In the genomic region with DNA sequence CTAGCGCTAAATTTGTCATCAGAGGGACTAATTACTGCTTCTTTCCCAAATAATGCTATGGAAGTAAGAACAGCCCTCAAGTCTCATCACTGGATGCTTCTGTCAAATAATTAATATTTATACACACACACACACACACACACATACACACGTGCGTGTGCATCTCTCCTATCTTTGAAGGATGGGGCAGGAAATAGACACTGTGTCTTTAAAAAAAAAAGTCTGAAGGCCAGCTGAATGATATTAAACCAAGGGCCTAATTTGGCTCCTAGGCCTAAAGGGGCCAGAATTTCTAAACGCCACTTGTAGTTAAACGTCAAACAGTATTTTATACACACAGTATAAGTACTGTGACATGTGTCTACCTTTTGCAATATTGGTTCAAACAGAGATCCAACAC, we compare ENCODE assay signal across 20 cellular contexts. TPM values are rescaled to one million over a fixed set of nuclear protein-coding genes. Genes with fewer than 3 reads are reported as not detected.
A peak's percentile ranks its signal among the peaks of the same experiment; 100 is the strongest.
DNase-seq lines count a peak whose midpoint lies in the region; ATAC-seq and TF ChIP-seq lines count a peak whose summit lies in the region.
"Had no signal": no experiment of that assay in that cellular context is flagged by ENCODE, and none has a peak within 500 bp of the region (broad histone marks: within the 10 kb centered on the region; RNA-seq: fewer than 3 reads in every experiment).

No MANE protein-coding gene starts in this region.

- no peak for DNase-seq in CD4-positive, CD25-positive, alpha-beta regulatory T cell
- DNase-seq in DMS114 treated with DMSO at 0.1 percent for 48 hours (lab: John Stamatoyannopoulos, UW; ENCODE audit: unreplicated experiment) (peak; percentile 42), OCI-M1 (lab: John Stamatoyannopoulos, UW) (peak; percentile 10), fibroblast of gingiva (ENCODE audit: low read depth) (peak; percentile 9), MM.1S (no peak), NCI-H1092 treated with DMSO at 0.1 percent for 48 hours (lab: John Stamatoyannopoulos, UW) (no peak), medulla oblongata (ENCODE audit: extremely low spot score) (no peak)
- DNase-seq: activated effector memory CD4-positive, alpha-beta T cell treated with anti-CD3 and anti-CD28 coated beads, Interleukin-2, amount 50 U/mL, for 16 hours; amygdala; central memory CD4-positive, alpha-beta T cell; effector CD4-positive, alpha-beta T cell; esophagus squamous epithelium; head of caudate nucleus; Kasumi-1; NCI-H1436 treated with DMSO at 0.1 percent for 48 hours; posterior cingulate gyrus; stimulated activated CD4-positive, alpha-beta T cell treated with anti-CD3 and anti-CD28 coated beads, Interleukin-2, amount 100 ng/mL, for 48 hours; substantia nigra had no signal

- H3K9me2 ChIP-seq in MM.1S (replicated peaks; ENCODE audit: insufficient read depth, low read length): no peaks in the 10 kb centered on the region

- H3F3A ChIP-seq in MM.1S (ENCODE audit: insufficient read depth, low read length): peaks cover 11% of the 10 kb centered on the region

- peak overlapping the region in 3 of 4 donors; percentile 25 to 66 (median 42) for H3K4me3 Mint-ChIP-seq in CD4-positive, CD25-positive, alpha-beta regulatory T cell
- H3K4me3 Mint-ChIP-seq: WTC11 had no signal

- no peak overlapping the region for H2AFZ ChIP-seq in MM.1S (ENCODE audit: low read length)

- H3K27ac Mint-ChIP-seq in CD4-positive, CD25-positive, alpha-beta regulatory T cell: no peak overlapping the region
- H3K27ac Mint-ChIP-seq: WTC11 had no signal

- ATAC-seq in CD4-positive, CD25-positive, alpha-beta regulatory T cell (ENCODE audit: low read depth in 2 of 2): no peak
- ATAC-seq: WTC11 had no signal

- peaks cover 4% of the 10 kb centered on the region for H3K36me3 Mint-ChIP-seq in CD4-positive, CD25-positive, alpha-beta regulatory T cell
- H3K36me3 Mint-ChIP-seq: WTC11 had no signal

- H3K9me3 Mint-ChIP-seq in CD4-positive, CD25-positive, alpha-beta regulatory T cell: no peaks in the 10 kb centered on the region
- H3K9me3 Mint-ChIP-seq: WTC11 had no signal

- no peaks in the 10 kb centered on the region for H3K27me3 ChIP-seq in CD4-positive, CD25-positive, alpha-beta regulatory T cell (ENCODE audit: control insufficient read depth, insufficient read depth, low read length)
- H3K27me3 ChIP-seq in MM.1S (replicated peaks; ENCODE audit: insufficient read depth, low read length): no peaks in the 10 kb centered on the region
- H3K27me3 ChIP-seq: esophagus squamous epithelium, vagina had no signal

- no peaks in the 10 kb centered on the region for H3K27me3 Mint-ChIP-seq in CD4-positive, CD25-positive, alpha-beta regulatory T cell

- no peak overlapping the region for H3K4me2 ChIP-seq in MM.1S (ENCODE audit: low read depth, low read length)

- peaks cover 22% of the 10 kb centered on the region for H3K4me1 ChIP-seq in CD4-positive, CD25-positive, alpha-beta regulatory T cell (ENCODE audit: control insufficient read depth, insufficient read depth, low read length, poor library complexity, severe bottlenecking)
- H3K4me1 ChIP-seq in MM.1S (ENCODE audit: low read length): 0 out of 2 replicates have a peak, but pooled peaks cover 9% of the 10 kb centered on the region

- H3K9ac ChIP-seq in MM.1S (ENCODE audit: low read length): no peak overlapping the region

- H4K20me1 ChIP-seq in MM.1S (ENCODE audit: insufficient read depth, low read length): no peaks in the 10 kb centered on the region

- no peaks in the 10 kb centered on the region for H3K9me3 ChIP-seq in CD4-positive, CD25-positive, alpha-beta regulatory T cell (ENCODE audit: control insufficient read depth in 2 of 2, low read length in 2 of 2)
- no peaks in the 10 kb centered on the region for H3K9me3 ChIP-seq in MM.1S (replicated peaks; ENCODE audit: insufficient read depth, low read length)
- H3K9me3 ChIP-seq: esophagus squamous epithelium, vagina had no signal

- H3K4me1 Mint-ChIP-seq in CD4-positive, CD25-positive, alpha-beta regulatory T cell: peaks cover 33 to 63% (median 42%) of the 10 kb centered on the region in 4 donors

- H3K27ac ChIP-seq in CD4-positive, CD25-positive, alpha-beta regulatory T cell (ENCODE audit: insufficient read depth, low read length, poor library complexity, severe bottlenecking): no peak overlapping the region
- no peak overlapping the region for H3K27ac ChIP-seq in MM.1S (ENCODE audit: low read length)
- H3K27ac ChIP-seq: esophagus squamous epithelium, vagina had no signal

- no peak for TF ChIP-seq CTCF in MM.1S (IDR thresholded peaks at IDR 0.05; ENCODE audit: low read length)

- no peaks in the 10 kb centered on the region for H3K36me3 ChIP-seq in CD4-positive, CD25-positive, alpha-beta regulatory T cell (ENCODE audit: control insufficient read depth, insufficient read depth, low read length)
- no peaks in the 10 kb centered on the region for H3K36me3 ChIP-seq in MM.1S (replicated peaks; ENCODE audit: insufficient read depth, low read length)
- H3K36me3 ChIP-seq: esophagus squamous epithelium, vagina had no signal

- H3K79me2 ChIP-seq in MM.1S (ENCODE audit: low read length): peaks cover 60% of the 10 kb centered on the region

- no peak overlapping the region for H3K4me3 ChIP-seq in CD4-positive, CD25-positive, alpha-beta regulatory T cell (ENCODE audit: low read depth, low read length)
- H3K4me3 ChIP-seq in MM.1S (ENCODE audit: low read length): no peak overlapping the region
- H3K4me3 ChIP-seq: esophagus squamous epithelium, vagina had no signal

RNA-seq across cellular contexts. Expression of gene SLF1, which starts 3.3 kb away (rescaled TPM):
- 16.5 TPM for total RNA-seq in CD4-positive, CD25-positive, alpha-beta regulatory T cell
- polyA plus RNA-seq in CD4-positive, CD25-positive, alpha-beta regulatory T cell: 1 to 10 TPM; 6.7 to 7.2 (median 7.0) TPM

RNA-seq across cellular contexts. Expression of gene KIAA0825, which starts 3.4 kb away (rescaled TPM):
- total RNA-seq in CD4-positive, CD25-positive, alpha-beta regulatory T cell: 4.6 TPM
- polyA plus RNA-seq in CD4-positive, CD25-positive, alpha-beta regulatory T cell: 1 to 10 TPM in 3 of 4 donors, under 1 TPM in 1; 0.42 to 1.4 (median 1.3) TPM

Comparison
In these comparisons a context has a peak if more than half of its experiments do, and no peak if none do; other contexts are left out.
1. DNase-seq: peak in DMS114 treated with DMSO at 0.1 percent for 48 hours (single experiment), OCI-M1 (single experiment) and fibroblast of gingiva (single experiment); none in CD4-positive, CD25-positive, alpha-beta regulatory T cell (0 of 3), MM.1S (single experiment), NCI-H1092 treated with DMSO at 0.1 percent for 48 hours (single experiment) and medulla oblongata (single experiment).